Comparison of ENCODE assay signal across 7 cellular contexts in the genomic region with DNA sequence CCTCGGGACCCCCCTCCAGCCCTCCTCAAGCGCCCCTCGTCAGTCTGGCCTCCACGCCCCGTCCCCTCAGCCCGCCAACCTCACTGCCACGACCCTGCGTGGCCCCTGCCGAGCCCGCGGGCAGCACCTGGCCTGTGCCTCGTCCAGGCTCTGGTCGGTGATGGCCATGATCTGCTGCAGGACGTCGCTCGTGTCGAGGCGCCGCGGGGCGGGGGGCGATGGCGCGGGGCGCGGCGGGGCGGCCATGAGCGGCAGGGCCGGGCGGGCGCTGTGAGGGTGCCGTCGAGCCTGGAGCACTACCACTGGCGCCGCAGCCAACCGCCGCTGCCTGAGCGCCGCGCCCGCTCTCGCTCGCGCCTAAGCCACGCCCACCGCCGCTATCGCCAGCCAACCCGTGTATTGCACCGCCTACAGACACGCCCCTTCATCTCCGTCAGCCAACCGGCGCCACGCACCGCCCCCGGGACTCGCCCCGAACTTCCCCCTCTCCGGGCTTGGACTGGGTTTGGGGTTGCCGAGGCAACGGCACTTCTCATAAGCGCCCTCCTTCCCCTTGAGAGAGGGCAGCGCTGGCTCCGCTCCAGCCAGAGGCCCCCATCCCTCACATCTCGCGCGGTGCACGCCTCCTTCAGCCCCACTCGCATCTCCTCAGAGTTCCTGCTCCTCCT. TPM values are rescaled to one million over a fixed set of nuclear protein-coding genes. Genes with fewer than 3 reads are reported as not detected.
DNase-seq lines count a peak whose midpoint lies in the region; ATAC-seq and TF ChIP-seq lines count a peak whose summit lies in the region.

A gene with protein sequence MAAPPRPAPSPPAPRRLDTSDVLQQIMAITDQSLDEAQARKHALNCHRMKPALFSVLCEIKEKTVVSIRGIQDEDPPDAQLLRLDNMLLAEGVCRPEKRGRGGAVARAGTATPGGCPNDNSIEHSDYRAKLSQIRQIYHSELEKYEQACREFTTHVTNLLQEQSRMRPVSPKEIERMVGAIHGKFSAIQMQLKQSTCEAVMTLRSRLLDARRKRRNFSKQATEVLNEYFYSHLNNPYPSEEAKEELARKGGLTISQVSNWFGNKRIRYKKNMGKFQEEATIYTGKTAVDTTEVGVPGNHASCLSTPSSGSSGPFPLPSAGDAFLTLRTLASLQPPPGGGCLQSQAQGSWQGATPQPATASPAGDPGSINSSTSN (minus strand): TSS at position 304 of the 668 bp plus-strand sequence. CDS start 58 bp downstream, at position 246.

- peaks cover 18% of the 10 kb centered on the region for H3K36me3 Mint-ChIP-seq in T-helper 2 cell treated with Interferon-gamma antibody and Interleukin-4, amounts not matched to agents 5 μg/mL and 100 μg/mL, for 36 hours (ENCODE audit: low read depth)

- no peaks in the 10 kb centered on the region for H3K9me3 Mint-ChIP-seq in T-helper 2 cell treated with Interferon-gamma antibody and Interleukin-4, amounts not matched to agents 5 μg/mL and 100 μg/mL, for 36 hours

- peak within 1 kb of the TSS; percentile 88 for H3K27ac Mint-ChIP-seq in T-helper 2 cell treated with Interferon-gamma antibody and Interleukin-4, amounts not matched to agents 5 μg/mL and 100 μg/mL, for 36 hours

- H3K27ac ChIP-seq in ascending aorta: no peak within 1 kb of the TSS

- H3K27me3 Mint-ChIP-seq in T-helper 2 cell treated with Interferon-gamma antibody and Interleukin-4, amounts not matched to agents 5 μg/mL and 100 μg/mL, for 36 hours (ENCODE audit: low read depth): no peaks in the 10 kb centered on the region

- no peaks in the 10 kb centered on the region for H3K9me3 ChIP-seq in ascending aorta

- no peak for TF ChIP-seq CTCF in ascending aorta (IDR thresholded peaks at IDR 0.05)

- peaks cover 0 to 2% of the 10 kb centered on the region in 2 donors for H3K4me1 ChIP-seq in ascending aorta

- intact Hi-C loops in ascending aorta (cut with DNase I): no loop called here
- intact Hi-C loops in sciatic nerve (cut with DNase I): no loop called here

- peak within 1 kb of the TSS in 1 of 2 donors; percentile 62 for H3K4me3 ChIP-seq in ascending aorta

- peak; percentile 96 for ATAC-seq in GM18505 (IDR thresholded peaks at IDR 0.05; ENCODE audit: unreplicated experiment)
- ATAC-seq in HG02938 (IDR thresholded peaks at IDR 0.05; ENCODE audit: unreplicated experiment): peak; percentile 90
- peak; percentile 99 for ATAC-seq in sciatic nerve

- H3K27me3 ChIP-seq in ascending aorta: no peaks in the 10 kb centered on the region

- no peaks in the 10 kb centered on the region for H3K36me3 ChIP-seq in ascending aorta

- TF ChIP-seq POLR2A in GM18505 (IDR thresholded peaks at IDR 0.05; ENCODE audit: borderline replicate concordance, extremely low read depth, insufficient read depth, insufficient read length): peak; percentile 56

- peak within 1 kb of the TSS; percentile 89 for H3K4me3 Mint-ChIP-seq in T-helper 2 cell treated with Interferon-gamma antibody and Interleukin-4, amounts not matched to agents 5 μg/mL and 100 μg/mL, for 36 hours

- H3K4me1 Mint-ChIP-seq in T-helper 2 cell treated with Interferon-gamma antibody and Interleukin-4, amounts not matched to agents 5 μg/mL and 100 μg/mL, for 36 hours (ENCODE audit: low read depth): peaks cover 36% of the 10 kb centered on the region

- DNase-seq in NCI-H187 treated with DMSO at 0.1 percent for 48 hours (lab: John Stamatoyannopoulos, UW) (peak; percentile 74), ascending aorta (ENCODE audit: low spot score in 2 of 2) (peak; percentile 71 to 90), hippocampal formation (lab: John Stamatoyannopoulos, UW) (peak; percentile 82 to 86), sciatic nerve (ENCODE audit: low spot score) (peak; percentile 98)
- peak; percentile 98 for DNase-seq in T-helper 2 cell treated with Interferon-gamma antibody and Interleukin-4, amounts not matched to agents 5 μg/mL and 100 μg/mL, for 36 hours (ENCODE audit: low spot score)

RNA-seq across cellular contexts. Expression of the gene that starts here (rescaled TPM):
- not detected for total RNA-seq in ascending aorta
- 5.1 TPM for total RNA-seq in sciatic nerve

Comparison
In these comparisons a context has a peak if more than half of its experiments do, and no peak if none do; other contexts are left out.
1. Peak in DNase-seq in ascending aorta; RNA of the gene not detected or under 1 TPM.